ENCODE assay signal across 13 cellular contexts in genomic region chr11:66015094-66015881, GRCh38. TPM values are rescaled to one million over a fixed set of nuclear protein-coding genes. Genes with fewer than 3 reads are reported as not detected.
DNase-seq lines count a peak whose midpoint lies in the region; ATAC-seq, FAIRE-seq and TF ChIP-seq lines count a peak whose summit lies in the region.
"Had no signal": no experiment of that assay in that cellular context is flagged by ENCODE, and none has a peak within 500 bp of the region (broad histone marks: within the 10 kb centered on the region; RNA-seq: fewer than 3 reads in every experiment).

No MANE protein-coding gene starts in this region.

- H3K27me3 ChIP-seq in trophoblast cell (ENCODE audit: insufficient read depth, low read length) (no peaks in the 10 kb centered on the region), esophagus muscularis mucosa (peaks cover 0 to 36% (median 22%) of the 10 kb centered on the region in 4 donors), body of pancreas (no peaks in the 10 kb centered on the region)

- no peak overlapping the region for H3K4me2 ChIP-seq in trophoblast cell (ENCODE audit: low read length)

- H3K9ac ChIP-seq in trophoblast cell (ENCODE audit: low read length) = peak overlapping the region; percentile 24

- H2BK12ac ChIP-seq in trophoblast cell (ENCODE audit: low read length) = peak overlapping the region; percentile 42

- no peak for TF ChIP-seq POLR2A in esophagus muscularis mucosa (IDR thresholded peaks at IDR 0.05; ENCODE audit: low read depth)
- TF ChIP-seq POLR2A in body of pancreas (IDR thresholded peaks at IDR 0.05) = no peak

- WGBS in trophoblast cell (ENCODE audit: extremely low coverage, insufficient coverage, insufficient read length) = no CpG with 5 or more reads among the region's 12 CpGs
- WGBS in esophagus muscularis mucosa = 78% methylated on average over 10 of the region's 12 CpGs
- 60 to 61% methylated on average over 8 to 12 of the region's 12 CpGs for WGBS in body of pancreas, 2 donors

- no peaks in the 10 kb centered on the region for H3K36me3 ChIP-seq in trophoblast cell (ENCODE audit: control insufficient read depth in 1 of 2, insufficient read depth in 2 of 2, low read length in 2 of 2)
- no peaks in the 10 kb centered on the region for H3K36me3 ChIP-seq in esophagus muscularis mucosa
- no peaks in the 10 kb centered on the region for H3K36me3 ChIP-seq in body of pancreas (replicated peaks in 1 of 2; ENCODE audit: insufficient read depth in 1 of 2, low read depth in 2 of 2)

- H3K14ac ChIP-seq in trophoblast cell (ENCODE audit: low read length) = no peak overlapping the region

- FAIRE-seq in RCC 7860 (lab: Jason Lieb, UNC) = peak; percentile 67
- FAIRE-seq: D721Med had no signal

- no peaks in the 10 kb centered on the region for H3K9me3 ChIP-seq in trophoblast cell (ENCODE audit: insufficient read depth, low read depth, low read length)
- no peaks in the 10 kb centered on the region for H3K9me3 ChIP-seq in esophagus muscularis mucosa
- H3K9me3 ChIP-seq in body of pancreas = no peaks in the 10 kb centered on the region

- H3K27ac ChIP-seq in trophoblast cell (ENCODE audit: low read depth, low read length) = no peak overlapping the region
- H3K27ac ChIP-seq in esophagus muscularis mucosa (replicated peaks in 1 of 4) = no peak overlapping the region
- no peak overlapping the region for H3K27ac ChIP-seq in body of pancreas

- H2AFZ ChIP-seq in trophoblast cell (ENCODE audit: insufficient read depth, low read length, poor library complexity) = no peak overlapping the region

- peaks cover 19% of the 10 kb centered on the region for H3K79me1 ChIP-seq in trophoblast cell (ENCODE audit: low read length)

- H2BK120ac ChIP-seq in trophoblast cell (ENCODE audit: insufficient read depth, low read length, poor library complexity) = no peak overlapping the region

- no peak for ATAC-seq in GM19452 (IDR thresholded peaks at IDR 0.05; ENCODE audit: unreplicated experiment)
- no peak for ATAC-seq in body of pancreas
- ATAC-seq: naive thymus-derived CD4-positive, alpha-beta T cell had no signal

- H3K23ac ChIP-seq in trophoblast cell (ENCODE audit: low read length) = no peak overlapping the region

- TF ChIP-seq CTCF in esophagus muscularis mucosa (IDR thresholded peaks at IDR 0.05) (no peak), body of pancreas (IDR thresholded peaks at IDR 0.05) (no peak)

- no peak overlapping the region for H3K18ac ChIP-seq in trophoblast cell (ENCODE audit: low read length)

- DNase-seq in Daoy (ENCODE audit: low read depth) = peak; percentile 72
- peak; percentile 90 for DNase-seq in RCC 7860 (ENCODE audit: low spot score)
- DNase-seq in fibroblast of peridontal ligament (ENCODE audit: extremely low read depth) = peak; percentile 9
- no peak for DNase-seq in trophoblast cell
- no peak for DNase-seq in pons (ENCODE audit: low spot score)
- no peak for DNase-seq in esophagus muscularis mucosa (ENCODE audit: extremely low spot score)
- DNase-seq in body of pancreas = no peak
- DNase-seq: MM.1S; naive thymus-derived CD4-positive, alpha-beta T cell; NCI-H82; stimulated activated CD4-positive, alpha-beta T cell treated with anti-CD3 and anti-CD28 coated beads, Interleukin-2, amount 100 ng/mL, for 24 hours had no signal

- peaks cover 3% of the 10 kb centered on the region for H3K79me2 ChIP-seq in trophoblast cell (ENCODE audit: control insufficient read depth, insufficient read depth, low read length, poor library complexity)

- H3K4ac ChIP-seq in trophoblast cell (ENCODE audit: low read depth, low read length) = no peak overlapping the region

- no peak overlapping the region for H3K4me3 ChIP-seq in trophoblast cell (ENCODE audit: low read depth, low read length)
- H3K4me3 ChIP-seq in esophagus muscularis mucosa = no peak overlapping the region
- H3K4me3 ChIP-seq in body of pancreas = no peak overlapping the region

- H2AK5ac ChIP-seq in trophoblast cell (ENCODE audit: low read length) = no peak overlapping the region

- H4K12ac ChIP-seq in trophoblast cell (ENCODE audit: low read depth, low read length) = no peak overlapping the region

- intact Hi-C loops in esophagus muscularis mucosa (cut with DNase I) (no loop called here), body of pancreas (cut with DNase I) (no loop called here)

- no peak overlapping the region for H4K8ac ChIP-seq in trophoblast cell (ENCODE audit: low read depth, low read length)

- H2BK5ac ChIP-seq in trophoblast cell (ENCODE audit: low read depth, low read length, poor library complexity) = no peak overlapping the region

- H3K4me1 ChIP-seq in trophoblast cell (ENCODE audit: control insufficient read depth in 1 of 2, insufficient read depth in 2 of 2, low read length in 2 of 2) (peaks cover 36 to 38% of the 10 kb centered on the region in 2 experiments), esophagus muscularis mucosa (peaks cover 10 to 14% (median 11%) of the 10 kb centered on the region in 4 donors), body of pancreas (no peaks in the 10 kb centered on the region)

- TF ChIP-seq EP300 in esophagus muscularis mucosa (IDR thresholded peaks at IDR 0.05) = no peak

- no peak overlapping the region for H4K91ac ChIP-seq in trophoblast cell (ENCODE audit: low read depth, low read length)

RNA-seq across cellular contexts. Expression of gene CST6, which starts 3.5 kb away (rescaled TPM):
- total RNA-seq in Daoy (2014; rRNA removed; shearing (Covaris generic)) = not detected in 2 replicates
- 15.1 and 18.1 TPM in 2 replicates for polyA plus RNA-seq in trophoblast cell (2013)
- not detected for total RNA-seq in esophagus muscularis mucosa
- total RNA-seq in body of pancreas = not detected
- polyA plus RNA-seq: naive thymus-derived CD4-positive, alpha-beta T cell had no signal

RNA-seq across cellular contexts. Expression of gene CATSPER1, which starts 11.0 kb away (rescaled TPM):
- total RNA-seq in Daoy (2014; rRNA removed; shearing (Covaris generic)) = 0.45 and 1.3 TPM in 2 replicates
- polyA plus RNA-seq in trophoblast cell (2013) = 0.04 TPM in 1 of 2 replicates, not detected in the other
- total RNA-seq in esophagus muscularis mucosa (under 1 TPM in 1 of 4 donors, not detected in 3; 0.52 TPM), body of pancreas (not detected)
- polyA plus RNA-seq: naive thymus-derived CD4-positive, alpha-beta T cell had no signal

RNA-seq across cellular contexts. Expression of gene BANF1, which starts 13.0 kb away (rescaled TPM):
- 54.1 and 65.0 TPM in 2 replicates for total RNA-seq in Daoy (2014; rRNA removed; shearing (Covaris generic))
- 248 and 252 TPM in 2 replicates for polyA plus RNA-seq in trophoblast cell (2013)
- total RNA-seq in esophagus muscularis mucosa (10 to 100 TPM; 46.9 to 72.5 (median 57.9) TPM), body of pancreas (10 to 100 TPM; 44.4 to 62.3 TPM)

RNA-seq across cellular contexts. Expression of gene EIF1AD, which starts 13.3 kb away (rescaled TPM):
- 58.6 and 60.9 TPM in 2 replicates for total RNA-seq in Daoy (2014; rRNA removed; shearing (Covaris generic))
- 38.7 and 41.3 TPM in 2 replicates for polyA plus RNA-seq in trophoblast cell (2013)
- total RNA-seq in esophagus muscularis mucosa (10 to 100 TPM; 25.3 to 34.9 (median 28.2) TPM), body of pancreas (10 to 100 TPM in 1 of 2 donors, 1 to 10 TPM in 1; 7.8 to 28.0 TPM)

RNA-seq across cellular contexts. Expression of gene GAL3ST3, which starts 33.7 kb away (rescaled TPM):
- not detected in 2 replicates for total RNA-seq in Daoy (2014; rRNA removed; shearing (Covaris generic))
- 0.12 TPM in 2 replicates for polyA plus RNA-seq in trophoblast cell (2013)
- total RNA-seq in esophagus muscularis mucosa = 1 to 10 TPM in 3 of 4 donors, under 1 TPM in 1; 0.83 to 7.4 (median 3.3) TPM
- total RNA-seq in body of pancreas = 1 to 10 TPM in 1 of 2 donors, under 1 TPM in 1; 0.66 to 2.6 TPM
- total RNA-seq: naive thymus-derived CD4-positive, alpha-beta T cell had no signal
- polyA plus RNA-seq: naive thymus-derived CD4-positive, alpha-beta T cell had no signal

Comparison
In these comparisons a context has a peak if more than half of its experiments do, and no peak if none do; other contexts are left out.
1. DNase-seq: peak in Daoy (single experiment), RCC 7860 (single experiment) and fibroblast of peridontal ligament (single experiment); none in trophoblast cell (0 of 2), pons (single experiment), esophagus muscularis mucosa (single experiment) and body of pancreas (0 of 4).